Comparison of ENCODE assay signal across 2 cellular contexts in the genomic region with DNA sequence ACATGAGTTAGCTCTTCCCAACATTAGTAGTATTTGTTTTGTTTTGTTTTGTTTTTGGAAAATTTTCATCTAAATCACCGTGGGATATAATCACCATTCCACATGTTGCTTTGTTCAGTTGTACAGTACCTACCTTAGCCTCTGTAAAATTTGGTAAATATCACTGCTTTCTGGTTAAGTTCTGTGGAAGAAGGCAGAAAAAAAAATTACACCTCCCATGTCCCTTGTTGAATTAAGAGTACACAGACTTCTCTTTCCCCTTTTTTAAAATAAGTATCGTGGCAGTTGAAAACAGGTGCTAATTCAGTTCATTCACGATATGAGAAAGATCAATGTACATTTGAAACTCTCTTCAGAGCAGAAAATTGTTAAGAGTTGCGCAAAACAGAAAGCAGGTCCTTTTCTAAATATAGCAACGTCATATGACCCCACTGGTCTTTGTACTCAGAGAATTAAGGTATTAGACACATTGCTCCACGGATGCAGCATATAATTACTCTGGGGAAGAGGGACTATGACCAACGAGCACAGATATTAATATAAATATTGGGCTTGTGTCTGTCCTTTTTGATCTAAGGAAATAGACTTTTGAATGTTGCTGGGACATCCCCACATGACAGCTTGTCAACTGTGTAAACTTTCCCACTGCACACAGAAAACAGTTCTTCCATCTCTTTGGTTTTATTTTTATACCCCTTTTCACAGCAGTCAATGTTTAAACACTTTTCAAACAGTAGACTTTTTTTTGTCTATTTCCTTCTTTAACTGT.
TF ChIP-seq lines count a peak whose summit lies in the region.

No MANE protein-coding gene starts in this region.

TF ChIP-seq in K562, 482 proteins besides CTCF, POLR2A, EP300 and RAD21 (continued from another document and continues in another):
- peak in 1 of 2 experiments; percentile 53; a peak in 1 of 4 replicates for TF ChIP-seq BCLAF1 (IDR thresholded peaks at IDR 0.05; ENCODE audit: borderline replicate concordance in 1 of 2, control insufficient read depth in 1 of 2, low read depth in 2 of 2, low read length in 1 of 2)
- no peak for TF ChIP-seq NR4A1 (CRISPR knock-in tag; IDR thresholded peaks at IDR 0.05)
- TF ChIP-seq NR4A1 (tag; IDR thresholded peaks at IDR 0.05) = no peak
- TF ChIP-seq MYC (IDR thresholded peaks at IDR 0.05; ENCODE audit: low read depth, low read length) = no peak
- no peak for TF ChIP-seq MYC (CRISPR knock-in tag; IDR thresholded peaks at IDR 0.05; ENCODE audit: borderline replicate concordance, low read depth)
- 0 out of 2 replicates have a peak, but pooled peaks have one; percentile 18 for TF ChIP-seq L3MBTL2 (IDR thresholded peaks at IDR 0.05)
- no peak for TF ChIP-seq TEAD2 (tag; IDR thresholded peaks at IDR 0.05)
- TF ChIP-seq ETV5 (CRISPR knock-in tag; IDR thresholded peaks at IDR 0.05; ENCODE audit: low read depth) = no peak
- TF ChIP-seq, protein P1, sequence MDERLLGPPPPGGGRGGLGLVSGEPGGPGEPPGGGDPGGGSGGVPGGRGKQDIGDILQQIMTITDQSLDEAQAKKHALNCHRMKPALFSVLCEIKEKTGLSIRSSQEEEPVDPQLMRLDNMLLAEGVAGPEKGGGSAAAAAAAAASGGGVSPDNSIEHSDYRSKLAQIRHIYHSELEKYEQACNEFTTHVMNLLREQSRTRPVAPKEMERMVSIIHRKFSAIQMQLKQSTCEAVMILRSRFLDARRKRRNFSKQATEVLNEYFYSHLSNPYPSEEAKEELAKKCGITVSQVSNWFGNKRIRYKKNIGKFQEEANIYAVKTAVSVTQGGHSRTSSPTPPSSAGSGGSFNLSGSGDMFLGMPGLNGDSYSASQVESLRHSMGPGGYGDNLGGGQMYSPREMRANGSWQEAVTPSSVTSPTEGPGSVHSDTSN (CRISPR knock-in tag; IDR thresholded peaks at IDR 0.05; ENCODE audit: low read depth) = no peak
- TF ChIP-seq, protein P1 (tag; conservative IDR thresholded peaks at IDR 0.05; ENCODE audit: low read depth) = 0 out of 2 replicates have a peak, but pooled peaks have one; percentile 25
- TF ChIP-seq TOE1 (IDR thresholded peaks at IDR 0.05; ENCODE audit: borderline replicate concordance) = peak; percentile 48; the same call in 1 of the 2 replicates
- TF ChIP-seq TOE1 (CRISPR knock-in tag; IDR thresholded peaks at IDR 0.05; ENCODE audit: borderline replicate concordance, low read depth) = no peak
- TF ChIP-seq, protein P2, sequence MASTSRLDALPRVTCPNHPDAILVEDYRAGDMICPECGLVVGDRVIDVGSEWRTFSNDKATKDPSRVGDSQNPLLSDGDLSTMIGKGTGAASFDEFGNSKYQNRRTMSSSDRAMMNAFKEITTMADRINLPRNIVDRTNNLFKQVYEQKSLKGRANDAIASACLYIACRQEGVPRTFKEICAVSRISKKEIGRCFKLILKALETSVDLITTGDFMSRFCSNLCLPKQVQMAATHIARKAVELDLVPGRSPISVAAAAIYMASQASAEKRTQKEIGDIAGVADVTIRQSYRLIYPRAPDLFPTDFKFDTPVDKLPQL (IDR thresholded peaks at IDR 0.05; ENCODE audit: extremely low read depth, insufficient read length) = no peak
- peak; percentile 44; the same call in 1 of the 2 replicates for TF ChIP-seq NFRKB (IDR thresholded peaks at IDR 0.05; ENCODE audit: low read depth)
- TF ChIP-seq ARID3B (CRISPR knock-in tag; IDR thresholded peaks at IDR 0.05; ENCODE audit: borderline replicate concordance) = no peak
- TF ChIP-seq NFE2 (IDR thresholded peaks at IDR 0.05; ENCODE audit: low read depth) = peak; percentile 46; the same call in 1 of the 2 replicates

TF ChIP-seq in WTC11, 78 proteins besides CTCF, POLR2A, EP300 and RAD21 (continued from another document):
- TF ChIP-seq ZNF425 (CRISPR knock-in tag; conservative IDR thresholded peaks at IDR 0.05) (no peak), PRRX2 (CRISPR knock-in tag; IDR thresholded peaks at IDR 0.05) (no peak), ZBTB43 (CRISPR knock-in tag; IDR thresholded peaks at IDR 0.05) (no peak), ETV6 (CRISPR knock-in tag; IDR thresholded peaks at IDR 0.05) (no peak), HMGA2 (CRISPR knock-in tag; IDR thresholded peaks at IDR 0.05) (no peak)
- TF ChIP-seq, protein P3, sequence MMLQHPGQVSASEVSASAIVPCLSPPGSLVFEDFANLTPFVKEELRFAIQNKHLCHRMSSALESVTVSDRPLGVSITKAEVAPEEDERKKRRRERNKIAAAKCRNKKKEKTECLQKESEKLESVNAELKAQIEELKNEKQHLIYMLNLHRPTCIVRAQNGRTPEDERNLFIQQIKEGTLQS (CRISPR knock-in tag; conservative IDR thresholded peaks at IDR 0.05) = no peak
TF ChIP-seq in WTC11: peak in this region for 0.
